Comparison of ENCODE assay signal across 1 cellular context in genomic region chr7:831596-832291, GRCh38.
TF ChIP-seq lines count a peak whose summit lies in the region.

No MANE protein-coding gene starts in this region.

TF ChIP-seq in IMR-90, 13 proteins besides CTCF, POLR2A, EP300 and RAD21 (continued from another document):
- TF ChIP-seq MAFK (IDR thresholded peaks at IDR 0.05; ENCODE audit: low read depth, low read length) (peak; percentile 26; the same call in 1 of the 2 replicates), FOS (IDR thresholded peaks at IDR 0.05; ENCODE audit: low read depth, low read length) (peak; percentile 99), MAZ (IDR thresholded peaks at IDR 0.05; ENCODE audit: borderline replicate concordance, low read depth, low read length) (peak; percentile 16; the same call in 1 of the 2 replicates), BHLHE40 (IDR thresholded peaks at IDR 0.05; ENCODE audit: low read depth, low read length) (peak; percentile 88), RFX5 (IDR thresholded peaks at IDR 0.05; ENCODE audit: low read depth, low read length) (no peak), USF2 (IDR thresholded peaks at IDR 0.05; ENCODE audit: low read depth, low read length) (no peak), CHD1 (IDR thresholded peaks at IDR 0.05; ENCODE audit: low read depth, low read length) (peak; percentile 63; the same call in 1 of the 2 replicates), NFE2L2 (IDR thresholded peaks at IDR 0.05; ENCODE audit: low read depth, low read length) (no peak)
